In the genomic region with DNA sequence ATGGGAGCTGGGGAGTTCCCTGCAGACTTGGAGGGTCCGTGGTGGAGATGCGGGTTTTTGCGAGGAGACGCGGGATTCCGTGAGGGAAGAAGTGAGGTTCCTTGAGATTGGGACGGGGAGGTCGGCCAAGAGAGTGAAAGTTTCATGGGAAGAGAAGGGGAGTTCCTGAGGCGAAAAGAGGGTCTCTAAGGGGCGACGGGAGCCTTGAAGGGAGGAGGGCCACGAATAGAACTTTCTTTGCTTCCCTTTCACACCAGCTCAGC, we compare ENCODE assay signal across 8 cellular contexts. TPM values are rescaled to one million over a fixed set of nuclear protein-coding genes. Genes with fewer than 3 reads are reported as not detected.
DNase-seq lines count a peak whose midpoint lies in the region; ATAC-seq and TF ChIP-seq lines count a peak whose summit lies in the region.

No MANE protein-coding gene starts in this region.

- H3K9me3 ChIP-seq in heart left ventricle (no peaks in the 10 kb centered on the region), upper lobe of right lung (no peaks in the 10 kb centered on the region)

- intact Hi-C loops in heart left ventricle (cut with DNase I) = loop anchor here in 6 of 10 donors (10.0 kb wide), 4 partner anchors 218 to 398 kb away; partner anchors contain the start of genes MMP24OS (in 2 of the 6) and TRPC4AP (in 2 of the 6)
- intact Hi-C loops in left cardiac atrium (cut with DNase I) = loop anchor here (10.0 kb wide), 1 partner anchor 218 kb away; the partner anchor contains the start of gene TRPC4AP (in 2 of the 2)
- intact Hi-C loops in upper lobe of right lung (cut with DNase I) = no loop called here

- H3K27ac Mint-ChIP-seq in brain (peak overlapping the region; percentile 55 to 86 (median 74)), memory B cell (no peak overlapping the region)

- TF ChIP-seq CTCF in heart left ventricle (IDR thresholded peaks at IDR 0.05) (no peak), brain (conservative IDR thresholded peaks at IDR 0.05) (no peak), upper lobe of right lung (IDR thresholded peaks at IDR 0.05) (no peak)

- H3K27me3 ChIP-seq in heart left ventricle (no peaks in the 10 kb centered on the region), upper lobe of right lung (no peaks in the 10 kb centered on the region)

- H3K36me3 Mint-ChIP-seq in brain = no peaks in the 10 kb centered on the region
- no peaks in the 10 kb centered on the region for H3K36me3 Mint-ChIP-seq in memory B cell

- H3K4me3 ChIP-seq in heart left ventricle (peak overlapping the region; percentile 58 to 98 (median 78)), upper lobe of right lung (peak overlapping the region; percentile 70)

- 0 to 2% (median 1%) methylated on average over 12 of the region's 12 CpGs for WGBS in heart left ventricle, 4 donors

- H3K4me1 ChIP-seq in heart left ventricle = peaks cover 2 to 60% (median 33%) of the 10 kb centered on the region in 12 donors
- peaks cover 38% of the 10 kb centered on the region for H3K4me1 ChIP-seq in upper lobe of right lung

- TF ChIP-seq POLR2A in heart left ventricle (IDR thresholded peaks at IDR 0.05) = no peak

- peaks cover 55% of the 10 kb centered on the region for H3K4me1 Mint-ChIP-seq in brain
- H3K4me1 Mint-ChIP-seq in memory B cell = peaks cover 34% of the 10 kb centered on the region

- ATAC-seq in heart left ventricle (no peak), left cardiac atrium (no peak), memory B cell (ENCODE audit: low read depth) (no peak), upper lobe of right lung (no peak), HG03108 (IDR thresholded peaks at IDR 0.05; ENCODE audit: unreplicated experiment) (no peak), GM19395 (IDR thresholded peaks at IDR 0.05; ENCODE audit: unreplicated experiment) (no peak)

- H3K36me3 ChIP-seq in heart left ventricle (no peaks in the 10 kb centered on the region), upper lobe of right lung (no peaks in the 10 kb centered on the region)

- DNase-seq in heart left ventricle (no peak), left cardiac atrium (no peak), memory B cell (ENCODE audit: low spot score in 2 of 2) (no peak), upper lobe of right lung (no peak), NCI-H187 treated with DMSO at 0.1 percent for 48 hours (lab: John Stamatoyannopoulos, UW) (no peak)

- H3K27me3 Mint-ChIP-seq in brain = peaks cover 8% of the 10 kb centered on the region
- no peaks in the 10 kb centered on the region for H3K27me3 Mint-ChIP-seq in memory B cell

- H3K4me3 Mint-ChIP-seq in brain = peak overlapping the region; percentile 91 to 97 (median 96)
- H3K4me3 Mint-ChIP-seq in memory B cell = peak overlapping the region; percentile 92

- H3K9me3 Mint-ChIP-seq in brain (no peaks in the 10 kb centered on the region), memory B cell (no peaks in the 10 kb centered on the region)

- H3K27ac ChIP-seq in heart left ventricle (peak overlapping the region in 11 of 12 donors; percentile 80 to 95 (median 90)), upper lobe of right lung (peak overlapping the region; percentile 78)

RNA-seq across cellular contexts. Expression of gene ACSS2, which starts 0.5 kb away (rescaled TPM):
- 100 to 1,000 TPM in 4 of 9 donors, 10 to 100 TPM in 5; 87.1 to 113 (median 99.7) TPM for total RNA-seq in heart left ventricle
- polyA plus RNA-seq in heart left ventricle = 100 to 1,000 TPM in 1 of 2 donors, 10 to 100 TPM in 1; 72.6 to 117 TPM
- 100 to 1,000 TPM in 1 of 2 donors, 10 to 100 TPM in 1; 80.8 to 118 TPM for total RNA-seq in left cardiac atrium
- 37.4 TPM for polyA plus RNA-seq in brain (ENCODE audit: insufficient read depth, low read depth, low replicate concordance)
- 146 TPM for total RNA-seq in upper lobe of right lung

RNA-seq across cellular contexts. Expression of gene GGT7, which starts 4.3 kb away (rescaled TPM):
- total RNA-seq in heart left ventricle (10 to 100 TPM in 8 of 9 donors, 1 to 10 TPM in 1; 7.9 to 30.7 (median 17.5) TPM), left cardiac atrium (10 to 100 TPM; 14.3 to 16.9 TPM), upper lobe of right lung (20.6 TPM)
- polyA plus RNA-seq in heart left ventricle (10 to 100 TPM; 13.0 to 22.1 TPM), brain (ENCODE audit: insufficient read depth, low read depth, low replicate concordance) (28.5 TPM)

RNA-seq across cellular contexts. Expression of gene NCOA6, which starts 51.5 kb away (rescaled TPM):
- total RNA-seq in heart left ventricle = 10 to 100 TPM; 13.0 to 34.0 (median 19.9) TPM
- 10 to 100 TPM; 13.9 to 22.7 TPM for polyA plus RNA-seq in heart left ventricle
- total RNA-seq in left cardiac atrium = 10 to 100 TPM; 16.7 to 19.8 TPM
- 99.3 TPM for polyA plus RNA-seq in brain (ENCODE audit: insufficient read depth, low read depth, low replicate concordance)
- total RNA-seq in upper lobe of right lung = 27.8 TPM
